15 cellular contexts compared by ENCODE assay signal in genomic region chr10:124609698-124610097, GRCh38.
"Had no signal": no experiment of that assay in that cellular context is flagged by ENCODE, and none has a peak within 500 bp of the region (broad histone marks: within the 10 kb centered on the region; RNA-seq: fewer than 3 reads in every experiment).

No MANE protein-coding gene starts in this region.

- H3K4me3 ChIP-seq: esophagus muscularis mucosa, left ventricle myocardium inferior, skin epidermis, upper lobe of right lung had no signal

- H2AFZ ChIP-seq: parathyroid adenoma had no signal

- H3K27ac ChIP-seq: esophagus muscularis mucosa, parathyroid adenoma, skin epidermis, upper lobe of right lung had no signal

- DNase-seq: activated CD4-positive, alpha-beta T cell treated with anti-CD3 and anti-CD28 coated beads, Interleukin-2, amount 10 ng/mL, durations not matched to agents 24 days and 14 days; activated naive CD4-positive, alpha-beta T cell treated with anti-CD3 and anti-CD28 coated beads, Interleukin-2, amount 50 U/mL, for 16 hours; activated T-cell treated with anti-CD3 and anti-CD28 coated beads for 4 hours; cerebellar nuclear complex; foreskin fibroblast; left ventricle myocardium inferior; mesendoderm; SK-N-SH; upper lobe of right lung had no signal

- H3K36me3 Mint-ChIP-seq: brain, WTC11 had no signal

- H3K4me3 Mint-ChIP-seq: activated CD4-positive, alpha-beta T cell treated with anti-CD3 and anti-CD28 coated beads, Interleukin-2, amount 10 ng/mL, durations not matched to agents 24 days and 14 days; brain; WTC11 had no signal

- H3K27ac Mint-ChIP-seq: activated CD4-positive, alpha-beta T cell treated with anti-CD3 and anti-CD28 coated beads, Interleukin-2, amount 10 ng/mL, durations not matched to agents 24 days and 14 days; activated T-helper 2 cell treated with anti-CD3 and anti-CD28 coated beads, Interferon-gamma antibody, Interleukin-2, Interleukin-4, amounts not matched to agents 10 μg/mL and 5 μg/mL and 100 μg/mL, durations not matched to agents 14 hours and 24 hours and 36 hours; WTC11 had no signal

- H3K36me3 ChIP-seq: esophagus muscularis mucosa, left ventricle myocardium inferior, upper lobe of right lung had no signal

- H3K9me3 ChIP-seq: esophagus muscularis mucosa, left ventricle myocardium inferior, SK-N-SH, upper lobe of right lung had no signal

- H3K27me3 ChIP-seq: esophagus muscularis mucosa, upper lobe of right lung had no signal

- H3K9ac ChIP-seq: parathyroid adenoma, SK-N-SH had no signal

- ATAC-seq: upper lobe of right lung, WTC11 had no signal

- H3K9me3 Mint-ChIP-seq: activated CD4-positive, alpha-beta T cell treated with anti-CD3 and anti-CD28 coated beads, Interleukin-2, amount 10 ng/mL, durations not matched to agents 24 days and 14 days; activated T-helper 2 cell treated with anti-CD3 and anti-CD28 coated beads, Interferon-gamma antibody, Interleukin-2, Interleukin-4, amounts not matched to agents 10 μg/mL and 5 μg/mL and 100 μg/mL, durations not matched to agents 14 hours and 24 hours and 36 hours; brain; WTC11 had no signal

- H3K79me2 ChIP-seq: parathyroid adenoma had no signal

- H3K4me2 ChIP-seq: SK-N-SH had no signal

- H3K27me3 Mint-ChIP-seq: brain had no signal

- H3K9me2 ChIP-seq: SK-N-SH had no signal
